Comparison of ENCODE assay signal across 8 cellular contexts in the genomic region with DNA sequence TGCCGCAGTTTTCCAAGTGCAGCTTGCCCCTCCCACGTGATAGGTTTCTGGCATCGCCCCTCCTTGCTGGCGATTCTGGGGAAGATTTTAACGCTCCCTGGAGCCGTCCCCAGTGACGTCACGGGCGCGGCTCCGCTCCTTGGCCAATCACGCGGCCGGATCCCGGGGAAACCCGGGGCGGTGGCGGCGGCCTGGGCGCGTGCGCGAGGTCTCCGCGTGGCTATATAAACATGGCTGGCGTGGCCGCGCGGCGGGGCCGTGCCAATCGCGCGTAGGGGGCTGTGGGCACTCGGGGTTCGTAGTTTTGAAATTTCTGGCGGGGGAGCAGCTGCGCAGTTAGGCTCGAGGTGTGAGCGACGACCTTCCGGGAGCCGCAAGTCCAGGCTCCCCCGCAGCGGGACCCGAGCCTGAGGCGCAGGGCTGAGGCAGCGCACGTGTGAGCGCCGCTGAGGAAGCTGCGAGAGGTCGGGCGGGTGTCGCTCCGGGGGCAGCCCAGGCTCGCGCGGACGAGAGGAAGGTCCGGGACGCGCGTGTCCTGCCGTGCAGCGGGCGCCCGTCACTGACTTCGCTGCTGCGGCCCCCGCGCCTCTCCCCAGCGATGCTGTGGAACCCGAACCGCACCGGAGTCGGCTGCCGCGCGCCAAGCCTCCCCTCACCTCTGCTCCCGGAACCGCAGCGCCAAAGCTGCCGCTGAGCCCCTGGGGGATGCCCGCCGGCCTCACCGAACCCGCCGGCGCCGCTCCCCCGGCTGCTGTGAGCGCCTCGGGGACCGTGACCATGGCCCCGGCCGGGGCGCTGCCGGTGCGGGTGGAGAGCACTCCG. TPM values are rescaled to one million over a fixed set of nuclear protein-coding genes. Genes with fewer than 3 reads are reported as not detected.
DNase-seq lines count a peak whose midpoint lies in the region; ATAC-seq and TF ChIP-seq lines count a peak whose summit lies in the region.

A gene with protein sequence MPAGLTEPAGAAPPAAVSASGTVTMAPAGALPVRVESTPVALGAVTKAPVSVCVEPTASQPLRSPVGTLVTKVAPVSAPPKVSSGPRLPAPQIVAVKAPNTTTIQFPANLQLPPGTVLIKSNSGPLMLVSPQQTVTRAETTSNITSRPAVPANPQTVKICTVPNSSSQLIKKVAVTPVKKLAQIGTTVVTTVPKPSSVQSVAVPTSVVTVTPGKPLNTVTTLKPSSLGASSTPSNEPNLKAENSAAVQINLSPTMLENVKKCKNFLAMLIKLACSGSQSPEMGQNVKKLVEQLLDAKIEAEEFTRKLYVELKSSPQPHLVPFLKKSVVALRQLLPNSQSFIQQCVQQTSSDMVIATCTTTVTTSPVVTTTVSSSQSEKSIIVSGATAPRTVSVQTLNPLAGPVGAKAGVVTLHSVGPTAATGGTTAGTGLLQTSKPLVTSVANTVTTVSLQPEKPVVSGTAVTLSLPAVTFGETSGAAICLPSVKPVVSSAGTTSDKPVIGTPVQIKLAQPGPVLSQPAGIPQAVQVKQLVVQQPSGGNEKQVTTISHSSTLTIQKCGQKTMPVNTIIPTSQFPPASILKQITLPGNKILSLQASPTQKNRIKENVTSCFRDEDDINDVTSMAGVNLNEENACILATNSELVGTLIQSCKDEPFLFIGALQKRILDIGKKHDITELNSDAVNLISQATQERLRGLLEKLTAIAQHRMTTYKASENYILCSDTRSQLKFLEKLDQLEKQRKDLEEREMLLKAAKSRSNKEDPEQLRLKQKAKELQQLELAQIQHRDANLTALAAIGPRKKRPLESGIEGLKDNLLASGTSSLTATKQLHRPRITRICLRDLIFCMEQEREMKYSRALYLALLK (plus strand): TSS at position 217 of the 822 bp plus-strand sequence. CDS start 489 bp downstream, at position 706.

- H3K36me3 ChIP-seq in Caco-2 (ENCODE audit: control insufficient read depth, insufficient read depth, low read length) (no peaks in the 10 kb centered on the region), NT2/D1 (ENCODE audit: insufficient read depth, insufficient read length, low read length) (no peaks in the 10 kb centered on the region), endodermal cell (ENCODE audit: control insufficient read depth, insufficient read depth, low read length) (no peaks in the 10 kb centered on the region)

- no peak within 1 kb of the TSS for H3K27ac ChIP-seq in endodermal cell (ENCODE audit: low read depth, low read length)

- 0% methylated on average over 31 to 101 of the region's 101 CpGs for WGBS in endodermal cell (ENCODE audit: insufficient coverage in 1 of 2, insufficient read length in 1 of 2), 2 experiments

- H3K4me1 ChIP-seq in Caco-2 (no peaks in the 10 kb centered on the region), NT2/D1 (ENCODE audit: insufficient read depth, insufficient read length) (no peaks in the 10 kb centered on the region), endodermal cell (ENCODE audit: control insufficient read depth, insufficient read depth, low read length) (peaks cover 4% of the 10 kb centered on the region)

- intact Hi-C loops in Caco-2 (cut with micrococcal nuclease; ENCODE audit: unreplicated experiment) = no loop called here

- H3K9ac ChIP-seq in NT2/D1 (ENCODE audit: insufficient read length, low read depth) (peak within 1 kb of the TSS; percentile 70), endodermal cell (ENCODE audit: extremely low read depth, low read length, poor library complexity, severe bottlenecking) (peak within 1 kb of the TSS; percentile 77)

- H3K9me3 Mint-ChIP-seq in Caco-2 (ENCODE audit: unreplicated experiment) = no peaks in the 10 kb centered on the region
- H3K9me3 Mint-ChIP-seq in activated CD8-positive, alpha-beta memory T cell treated with anti-CD3 and anti-CD28 coated beads, Interleukin-2, amount 10 ng/mL, durations not matched to agents 7 days and 5 days (ENCODE audit: low read depth) = no peaks in the 10 kb centered on the region
- peaks cover 2% of the 10 kb centered on the region for H3K9me3 Mint-ChIP-seq in endodermal cell

- H3K9me3 ChIP-seq in Caco-2 (no peaks in the 10 kb centered on the region), NT2/D1 (ENCODE audit: insufficient read depth, low read length) (no peaks in the 10 kb centered on the region; the same call in 1 of the 2 replicates), endodermal cell (ENCODE audit: control insufficient read depth, low read length) (peaks cover under 1% of the 10 kb centered on the region)

- TF ChIP-seq CTCF in Caco-2 (IDR thresholded peaks at IDR 0.05; ENCODE audit: insufficient read depth in 1 of 2, low read depth in 1 of 2, low read length in 1 of 2, severe bottlenecking in 1 of 2, unreplicated experiment in 1 of 2) (no peak), endodermal cell (conservative IDR thresholded peaks at IDR 0.05) (no peak)

- ATAC-seq in GM21360 (IDR thresholded peaks at IDR 0.05; ENCODE audit: unreplicated experiment) = peak; percentile 78
- ATAC-seq in activated CD8-positive, alpha-beta memory T cell treated with anti-CD3 and anti-CD28 coated beads, Interleukin-2, amount 10 ng/mL, durations not matched to agents 7 days and 5 days = peak; percentile 90

- H3K36me3 Mint-ChIP-seq in Caco-2 (ENCODE audit: insufficient read depth, unreplicated experiment) = no peaks in the 10 kb centered on the region
- H3K36me3 Mint-ChIP-seq in activated CD8-positive, alpha-beta memory T cell treated with anti-CD3 and anti-CD28 coated beads, Interleukin-2, amount 10 ng/mL, durations not matched to agents 7 days and 5 days = peaks cover 4% of the 10 kb centered on the region
- H3K36me3 Mint-ChIP-seq in endodermal cell (ENCODE audit: low read depth) = peaks cover under 1% of the 10 kb centered on the region

- CTCF ChIA-PET in Caco-2 (lab: Charles Lee) = no interaction called here
- CTCF ChIA-PET in activated CD8-positive, alpha-beta memory T cell treated with anti-CD3 and anti-CD28 coated beads, Interleukin-2, amount 10 ng/mL, durations not matched to agents 7 days and 5 days (lab: Charles Lee) = interaction anchor here (1.5 kb wide), 1 partner anchor 9 kb away, joined by 4 read pairs; no protein-coding TSS in a partner anchor

- no peaks in the 10 kb centered on the region for H3K27me3 ChIP-seq in Caco-2 (replicated peaks; ENCODE audit: control insufficient read depth, insufficient read depth, low read length)
- H3K27me3 ChIP-seq in NT2/D1 (ENCODE audit: insufficient read depth, insufficient read length) = no peaks in the 10 kb centered on the region
- H3K27me3 ChIP-seq in endodermal cell (ENCODE audit: control insufficient read depth, insufficient read depth, low read length, poor library complexity, severe bottlenecking) = no peaks in the 10 kb centered on the region

- H3K4me3 ChIP-seq in Caco-2 (ENCODE audit: low read depth, low read length) (peak within 1 kb of the TSS; percentile 81), NT2/D1 (ENCODE audit: insufficient read length, low read depth) (peak within 1 kb of the TSS; percentile 58), endodermal cell (ENCODE audit: low read length) (peak within 1 kb of the TSS; percentile 85)

- peak; percentile 85 to 90 for DNase-seq in Caco-2
- DNase-seq in HT-29 (ENCODE audit: low spot score) = peak; percentile 82
- DNase-seq in NT2/D1 (ENCODE audit: low read depth, low spot score) = peak; percentile 47
- peak; percentile 93 for DNase-seq in activated CD8-positive, alpha-beta memory T cell treated with anti-CD3 and anti-CD28 coated beads, Interleukin-2, amount 10 ng/mL, durations not matched to agents 7 days and 5 days
- DNase-seq in endodermal cell = peak; percentile 97
- peak; percentile 98 for DNase-seq in mesenteric fat pad (ENCODE audit: low spot score)
- DNase-seq in stimulated activated CD8-positive, alpha-beta memory T cell treated with anti-CD3 and anti-CD28 coated beads, Interleukin-15, amount 100 ng/mL, for 1 hour (ENCODE audit: low read depth) = peak; percentile 84

- peaks cover 4% of the 10 kb centered on the region for H3K27me3 Mint-ChIP-seq in Caco-2 (ENCODE audit: insufficient read depth, unreplicated experiment)
- peaks cover 6% of the 10 kb centered on the region for H3K27me3 Mint-ChIP-seq in activated CD8-positive, alpha-beta memory T cell treated with anti-CD3 and anti-CD28 coated beads, Interleukin-2, amount 10 ng/mL, durations not matched to agents 7 days and 5 days
- peaks cover 10% of the 10 kb centered on the region for H3K27me3 Mint-ChIP-seq in endodermal cell (ENCODE audit: insufficient read depth)

- H3K4me1 Mint-ChIP-seq in Caco-2 (ENCODE audit: low read depth, unreplicated experiment) (no peaks in the 10 kb centered on the region), endodermal cell (peaks cover 22% of the 10 kb centered on the region)
- peaks cover 27% of the 10 kb centered on the region for H3K4me1 Mint-ChIP-seq in activated CD8-positive, alpha-beta memory T cell treated with anti-CD3 and anti-CD28 coated beads, Interleukin-2, amount 10 ng/mL, durations not matched to agents 7 days and 5 days

- H3K4me3 Mint-ChIP-seq in Caco-2 (ENCODE audit: unreplicated experiment) (peak within 1 kb of the TSS; percentile 80), endodermal cell (peak within 1 kb of the TSS; percentile 79)
- peak within 1 kb of the TSS; percentile 86 for H3K4me3 Mint-ChIP-seq in activated CD8-positive, alpha-beta memory T cell treated with anti-CD3 and anti-CD28 coated beads, Interleukin-2, amount 10 ng/mL, durations not matched to agents 7 days and 5 days

- POLR2A ChIA-PET in Caco-2 (lab: Charles Lee) = no interaction called here

- BruUV-seq in Caco-2 (replicated peaks; lab: Mats Ljungman, UMichigan) = no TSS peak

- peak within 1 kb of the TSS; percentile 62 for H3K27ac Mint-ChIP-seq in Caco-2 (ENCODE audit: unreplicated experiment)
- H3K27ac Mint-ChIP-seq in activated CD8-positive, alpha-beta memory T cell treated with anti-CD3 and anti-CD28 coated beads, Interleukin-2, amount 10 ng/mL, durations not matched to agents 7 days and 5 days = peak within 1 kb of the TSS; percentile 90
- H3K27ac Mint-ChIP-seq in endodermal cell = peak within 1 kb of the TSS; percentile 97

RNA-seq across cellular contexts. Expression of the gene that starts here (rescaled TPM):
- total RNA-seq in Caco-2 (2022) (2.5 and 2.6 TPM in 2 replicates), endodermal cell (1 to 10 TPM; 6.9 to 7.7 TPM), mesenteric fat pad (4.9 TPM)
- 7.8 and 9.4 TPM in 2 replicates for total RNA-seq in HT-29 (2014; rRNA removed; shearing (Covaris generic))
- total RNA-seq in activated CD8-positive, alpha-beta memory T cell treated with anti-CD3 and anti-CD28 coated beads, Interleukin-2, amount 10 ng/mL, durations not matched to agents 7 days and 5 days = 1 to 10 TPM; 6.9 to 9.3 TPM
- polyA plus RNA-seq in endodermal cell (2013, experiment 1 of 2) = 3.5 TPM
- 3.2 TPM for polyA plus RNA-seq in endodermal cell (2013, experiment 2 of 2)

Comparison
In these comparisons a context has a peak if more than half of its experiments do, and no peak if none do; other contexts are left out.
1. DNase-seq: peak in every context shown above with its lines; median percentile 98 in mesenteric fat pad; 97 in endodermal cell; 93 in activated CD8-positive, alpha-beta memory T cell treated with anti-CD3 and anti-CD28 coated beads, Interleukin-2, amount 10 ng/mL, durations not matched to agents 7 days and 5 days; 88 in Caco-2; 84 in stimulated activated CD8-positive, alpha-beta memory T cell treated with anti-CD3 and anti-CD28 coated beads, Interleukin-15, amount 100 ng/mL, for 1 hour; 82 in HT-29; 47 in NT2/D1.